In the genomic region with DNA sequence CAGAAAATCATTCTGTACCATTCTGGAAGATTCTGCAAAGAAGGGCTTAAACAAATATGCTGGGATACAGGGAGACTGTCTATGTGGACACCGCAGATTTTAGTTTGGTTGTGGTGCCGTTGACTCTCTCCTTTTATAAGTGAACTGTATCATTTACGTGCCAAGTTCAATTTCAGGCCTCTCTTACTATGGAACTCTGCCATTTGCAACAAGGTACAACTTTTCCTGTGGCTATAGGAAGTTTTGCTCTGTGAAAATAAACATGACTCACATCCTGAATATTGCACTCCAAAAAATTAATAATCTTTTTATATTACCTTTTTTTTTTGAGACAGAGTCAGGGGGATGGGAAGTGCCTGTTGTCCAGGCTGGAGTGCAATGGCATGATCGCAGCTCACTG, we compare ENCODE assay signal across 22 cellular contexts. TPM values are rescaled to one million over a fixed set of nuclear protein-coding genes. Genes with fewer than 3 reads are reported as not detected.
DNase-seq lines count a peak whose midpoint lies in the region; ATAC-seq and TF ChIP-seq lines count a peak whose summit lies in the region.
"Had no signal": no experiment of that assay in that cellular context is flagged by ENCODE, and none has a peak within 500 bp of the region (broad histone marks: within the 10 kb centered on the region; RNA-seq: fewer than 3 reads in every experiment).

No MANE protein-coding gene starts in this region.

- no peak for TF ChIP-seq RAD21 in IMR-90 (IDR thresholded peaks at IDR 0.05; ENCODE audit: low read length)

- H2BK20ac ChIP-seq in IMR-90 (ENCODE audit: low read depth, low read length): no peak overlapping the region

- H2AFZ ChIP-seq in IMR-90 (replicated peaks; ENCODE audit: low read length, poor library complexity) (no peak overlapping the region), osteoblast (ENCODE audit: low read length) (no peak overlapping the region)
- H2AFZ ChIP-seq: GM23248 had no signal

- intact Hi-C loops in IMR-90 (cut with micrococcal nuclease) (no loop called here), Right ventricle myocardium inferior (cut with DNase I) (no loop called here), A673 (cut with micrococcal nuclease; ENCODE audit: unreplicated experiment) (no loop called here)

- CTCF ChIA-PET in IMR-90 (lab: Yijun Ruan, JAX) (interaction anchor here (0.6 to 0.7 kb wide), 2 partner anchors 16 to 59 kb away, joined by 3 read pairs; a partner anchor contains a TSS), A673 (lab: Charles Lee) (no interaction called here)

- no peak overlapping the region for H4K5ac ChIP-seq in IMR-90 (ENCODE audit: low read depth, low read length)

- H3K14ac ChIP-seq in IMR-90 (replicated peaks; ENCODE audit: low read depth, low read length): no peak overlapping the region

- no peaks in the 10 kb centered on the region for H3K9me1 ChIP-seq in IMR-90 (ENCODE audit: insufficient read depth, low read length)

- no peak overlapping the region for H4K91ac ChIP-seq in IMR-90 (ENCODE audit: insufficient read depth, low read depth, low read length)

- H3K23ac ChIP-seq in IMR-90 (ENCODE audit: low read depth, low read length): no peak overlapping the region

- H3K79me1 ChIP-seq in IMR-90 (ENCODE audit: low read depth in 1 of 2, low read length in 2 of 2): no peaks in the 10 kb centered on the region

- no peak overlapping the region for H3K56ac ChIP-seq in IMR-90 (ENCODE audit: extremely low read depth, insufficient read depth, low read length)

- BruUV-seq in IMR-90 (replicated peaks; lab: Mats Ljungman, UMichigan): no TSS peak
- BruUV-seq in A673 (replicated peaks; lab: Mats Ljungman, UMichigan): no TSS peak

- H3K9ac ChIP-seq in IMR-90 (ENCODE audit: low read depth, low read length): no peak overlapping the region
- H3K9ac ChIP-seq: GM23248 had no signal

- no peak overlapping the region for H2AK5ac ChIP-seq in IMR-90 (ENCODE audit: low read depth, low read length)

- dilution Hi-C loops in IMR-90 (cut with HindIII; ENCODE audit: low sequenced_read_pairs, unreplicated experiment): no loop called here

- TF ChIP-seq CTCF in IMR-90 (conservative IDR thresholded peaks at IDR 0.05; ENCODE audit: low read depth, low read length): no peak
- TF ChIP-seq CTCF in astrocyte of the spinal cord (IDR thresholded peaks at IDR 0.05; ENCODE audit: low read depth, low read length): no peak
- TF ChIP-seq CTCF in osteoblast (IDR thresholded peaks at IDR 0.05; ENCODE audit: extremely low read depth, low read depth, low read length): no peak
- no peak for TF ChIP-seq CTCF in A673 (conservative IDR thresholded peaks at IDR 0.05; ENCODE audit: low read depth, low read length)

- no peak overlapping the region for H3K18ac ChIP-seq in IMR-90 (ENCODE audit: low read depth, low read length)

- no peak overlapping the region for H3K4ac ChIP-seq in IMR-90 (ENCODE audit: low read depth, low read length)

- H3K4me1 ChIP-seq in IMR-90 (ENCODE audit: control insufficient read depth, insufficient read depth, low read length) (peaks cover 2% of the 10 kb centered on the region), osteoblast (ENCODE audit: insufficient read depth, low read length) (peaks cover 12% of the 10 kb centered on the region), A673 (ENCODE audit: insufficient read depth, low read length, poor library complexity, severe bottlenecking) (peaks cover 7% of the 10 kb centered on the region)
- H3K4me1 ChIP-seq: A549, Caco-2, SJCRH30 had no signal

- no peak overlapping the region for H2BK120ac ChIP-seq in IMR-90 (ENCODE audit: low read depth, low read length)

- DNase-seq in IMR-90: peak; percentile 8
- DNase-seq in astrocyte of the spinal cord (ENCODE audit: low read depth, low spot score): peak; percentile 42
- DNase-seq in dermis microvascular lymphatic vessel endothelial cell (ENCODE audit: low read depth in 2 of 2): peak; percentile 45 to 52
- no peak for DNase-seq in osteoblast (ENCODE audit: insufficient read length, low spot score, missing footprints)
- no peak for DNase-seq in NOMO-1 treated with DMSO at 0.1 percent for 48 hours (lab: John Stamatoyannopoulos, UW; ENCODE audit: unreplicated experiment)
- no peak for DNase-seq in Right ventricle myocardium inferior (ENCODE audit: missing footprints)
- DNase-seq in A673 (ENCODE audit: low spot score): no peak
- DNase-seq: Caco-2; CD4-positive, alpha-beta memory T cell; DND-41; GM23248; H9; HFFc6; Kasumi-1; MG63; NCI-H1417; NCI-H1694 treated with DMSO at 0.1 percent for 48 hours; NCI-H446 treated with DMSO at 0.1 percent for 48 hours; NCI-H526 treated with DMSO at 0.1 percent for 48 hours; SJCRH30 had no signal

- ATAC-seq in IMR-90 (ENCODE audit: low read depth) (no peak), Right ventricle myocardium inferior (no peak), GM19395 (IDR thresholded peaks at IDR 0.05; ENCODE audit: unreplicated experiment) (no peak)
- ATAC-seq: A549 had no signal

- no peak overlapping the region for H2AK9ac ChIP-seq in IMR-90 (replicated peaks; ENCODE audit: low read depth, low read length, poor library complexity)

- peaks cover 5% of the 10 kb centered on the region; the same call in 1 of the 2 replicates for H3K27me3 ChIP-seq in IMR-90 (ENCODE audit: control insufficient read depth, insufficient read depth, low read length)
- H3K27me3 ChIP-seq in osteoblast (ENCODE audit: insufficient read depth, low read length): no peaks in the 10 kb centered on the region
- H3K27me3 ChIP-seq in A673 (replicated peaks; ENCODE audit: insufficient read depth, low read depth, low read length, poor library complexity): no peaks in the 10 kb centered on the region
- H3K27me3 ChIP-seq: SJCRH30 had no signal

- in situ Hi-C loops in IMR-90 (cut with MboI; ENCODE audit: low sequenced_read_pairs): no loop called here
- in situ Hi-C loops in astrocyte of the spinal cord (cut with HindIII; ENCODE audit: low sequenced_read_pairs): no loop called here

- H4K20me1 ChIP-seq in IMR-90 (ENCODE audit: insufficient read depth, low read length) (no peaks in the 10 kb centered on the region), osteoblast (ENCODE audit: insufficient read depth, low read length) (no peaks in the 10 kb centered on the region)

- no peak overlapping the region for H4K8ac ChIP-seq in IMR-90 (ENCODE audit: low read depth in 2 of 2, low read length in 2 of 2)

- no peak overlapping the region for H2BK15ac ChIP-seq in IMR-90 (ENCODE audit: low read depth, low read length)

- H3K9me3 ChIP-seq in IMR-90 (ENCODE audit: control insufficient read depth, insufficient read depth, low read length) (no peaks in the 10 kb centered on the region), osteoblast (ENCODE audit: low read depth, low read length) (no peaks in the 10 kb centered on the region), A673 (ENCODE audit: low read depth, low read length, poor library complexity, severe bottlenecking) (no peaks in the 10 kb centered on the region)
- H3K9me3 ChIP-seq: A549, Caco-2, MG63, SJCRH30 had no signal

- H3K36me3 ChIP-seq in IMR-90 (ENCODE audit: control insufficient read depth, insufficient read depth, low read length) (no peaks in the 10 kb centered on the region), osteoblast (ENCODE audit: insufficient read depth, low read length) (no peaks in the 10 kb centered on the region), A673 (ENCODE audit: insufficient read depth, low read length, poor library complexity, severe bottlenecking) (no peaks in the 10 kb centered on the region)
- H3K36me3 ChIP-seq: MG63, SJCRH30 had no signal

- 82% methylated on average over 1 of the region's 4 CpGs; no CpG with 5 or more reads in 1 of the 2 experiments for WGBS in IMR-90 (ENCODE audit: extremely low coverage in 2 of 2, insufficient read length in 1 of 2), 2 experiments

- TF ChIP-seq POLR2A in IMR-90 (IDR thresholded peaks at IDR 0.05; ENCODE audit: low read depth, low read length): no peak

- no peak overlapping the region for H2BK5ac ChIP-seq in IMR-90 (ENCODE audit: low read depth, low read length, poor library complexity, severe bottlenecking)

- H3K4me3 ChIP-seq in IMR-90 (ENCODE audit: insufficient read depth, low read depth, low read length): no peak overlapping the region
- no peak overlapping the region for H3K4me3 ChIP-seq in astrocyte of the spinal cord (ENCODE audit: low read depth, low read length)
- no peak overlapping the region for H3K4me3 ChIP-seq in osteoblast (ENCODE audit: insufficient read depth, low read length)
- H3K4me3 ChIP-seq in A673 (ENCODE audit: low read depth, low read length, poor library complexity, severe bottlenecking): no peak overlapping the region
- H3K4me3 ChIP-seq: A549, GM23248, MG63, SJCRH30 had no signal

- no peak overlapping the region for H3K27ac ChIP-seq in IMR-90 (ENCODE audit: insufficient read depth, low read length)
- H3K27ac ChIP-seq in osteoblast (ENCODE audit: low read depth, low read length): no peak overlapping the region
- H3K27ac ChIP-seq in A673 (ENCODE audit: low read depth, low read length, poor library complexity, severe bottlenecking): no peak overlapping the region
- H3K27ac ChIP-seq: A549, GM23248, SJCRH30 had no signal

- H3K79me2 ChIP-seq in osteoblast (ENCODE audit: insufficient read depth, low read length): no peaks in the 10 kb centered on the region

- H3K4me2 ChIP-seq in IMR-90 (ENCODE audit: low read depth, low read length) (no peak overlapping the region), osteoblast (ENCODE audit: insufficient read depth, low read length) (peak overlapping the region; percentile 24)
- H3K4me2 ChIP-seq: A549 had no signal

- POLR2A ChIA-PET in IMR-90 (lab: Charles Lee; ENCODE audit: unreplicated experiment) (no interaction called here), A673 (lab: Charles Lee; ENCODE audit: low non-redundant PET) (no interaction called here)

TF ChIP-seq in IMR-90, 13 proteins besides CTCF, POLR2A, EP300 and RAD21:
- TF ChIP-seq NFE2L2 (IDR thresholded peaks at IDR 0.05; ENCODE audit: low read depth, low read length) (no peak), MAZ (IDR thresholded peaks at IDR 0.05; ENCODE audit: borderline replicate concordance, low read depth, low read length) (no peak), MXI1 (IDR thresholded peaks at IDR 0.05; ENCODE audit: borderline replicate concordance, low read depth, low read length) (no peak), RFX5 (IDR thresholded peaks at IDR 0.05; ENCODE audit: low read depth, low read length) (no peak)

RNA-seq across cellular contexts. Expression of a gene that starts 29.7 kb away (rescaled TPM):
- 26.2 and 45.3 TPM in 2 replicates for total RNA-seq in IMR-90 (2012; rRNA removed)
- 14.0 and 16.4 TPM in 2 replicates for polyA plus RNA-seq in IMR-90 (2012; rRNA removed)
- 8.6 and 10.5 TPM in 2 replicates for polyA plus RNA-seq in IMR-90 (2012; cell fraction: cytosol; rRNA removed)
- 6.6 and 11.1 TPM in 2 replicates for polyA plus RNA-seq in IMR-90 (2012; cell fraction: nucleus; rRNA removed; ENCODE audit: low replicate concordance)
- total RNA-seq in dermis microvascular lymphatic vessel endothelial cell: 29.4 and 29.6 TPM in 2 replicates
- 79.3 and 91.2 TPM in 2 replicates for total RNA-seq in osteoblast
- total RNA-seq in Right ventricle myocardium inferior: 20.6 TPM
- total RNA-seq in A673 (2021): 42.1 and 43.1 TPM in 2 replicates

RNA-seq across cellular contexts. Expression of a gene that starts 59.1 kb away (rescaled TPM):
- total RNA-seq in IMR-90 (2012; rRNA removed) (16.4 and 46.1 TPM in 2 replicates), dermis microvascular lymphatic vessel endothelial cell (9.9 and 12.1 TPM in 2 replicates), osteoblast (24.2 and 29.8 TPM in 2 replicates), Right ventricle myocardium inferior (12.0 TPM), A673 (2021) (25.5 and 25.7 TPM in 2 replicates)
- polyA plus RNA-seq in IMR-90 (2012; rRNA removed): 6.0 and 6.7 TPM in 2 replicates
- 2.3 and 2.6 TPM in 2 replicates for polyA plus RNA-seq in IMR-90 (2012; cell fraction: cytosol; rRNA removed)
- polyA plus RNA-seq in IMR-90 (2012; cell fraction: nucleus; rRNA removed; ENCODE audit: low replicate concordance): 3.8 and 13.6 TPM in 2 replicates

Comparison
In these comparisons a context has a peak if more than half of its experiments do, and no peak if none do; other contexts are left out.
1. DNase-seq: peak in IMR-90 (single experiment), astrocyte of the spinal cord (single experiment) and dermis microvascular lymphatic vessel endothelial cell (2 of 2); none in osteoblast (single experiment), NOMO-1 treated with DMSO at 0.1 percent for 48 hours (single experiment), Right ventricle myocardium inferior (single experiment) and A673 (single experiment).